ENCODE assay signal across 17 cellular contexts in genomic region chr3:117788499-117788898, GRCh38.
"Had no signal": no experiment of that assay in that cellular context is flagged by ENCODE, and none has a peak within 500 bp of the region (broad histone marks: within the 10 kb centered on the region; RNA-seq: fewer than 3 reads in every experiment).

No MANE protein-coding gene starts in this region.

- ATAC-seq: activated T-cell treated with anti-CD3 and anti-CD28 coated beads, Interleukin-2, amount 50 U/mL, for 4 hours; body of pancreas; esophagus mucosa; stimulated activated naive CD8-positive, alpha-beta T cell treated with anti-CD3 and anti-CD28 coated beads, Interleukin-15, amount 100 ng/mL, for 72 hours; T-cell had no signal

- H3K9me3 Mint-ChIP-seq: stimulated activated naive CD8-positive, alpha-beta T cell treated with anti-CD3 and anti-CD28 coated beads, Interleukin-15, amount 100 ng/mL, for 72 hours; type B pancreatic cell had no signal

- H3K4me1 ChIP-seq: body of pancreas, colonic mucosa, left lung, parathyroid adenoma had no signal

- DNase-seq: activated CD4-positive, alpha-beta memory T cell treated with anti-CD3 and anti-CD28 coated beads for 36 hours; activated effector memory CD4-positive, alpha-beta T cell treated with Interleukin-2 at 50 U/mL for 16 hours; activated naive CD4-positive, alpha-beta T cell treated with anti-CD3 and anti-CD28 coated beads, Interleukin-2, amount 50 U/mL, for 16 hours; activated T-cell treated with anti-CD3 and anti-CD28 coated beads, Interleukin-2, amount 50 U/mL, for 4 hours; colonic mucosa; mammary epithelial cell; naive B cell; sigmoid colon; stimulated activated CD4-positive, alpha-beta T cell treated with anti-CD3 and anti-CD28 coated beads, Interleukin-1b, Interleukin-23, amount 100 ng/mL, for 48 hours; stimulated activated naive CD8-positive, alpha-beta T cell treated with anti-CD3 and anti-CD28 coated beads, Interleukin-15, amount 100 ng/mL, for 72 hours; T-cell; T-helper 9 cell had no signal

- H3K9me3 ChIP-seq: body of pancreas, colonic mucosa, left lung, sigmoid colon had no signal

- H3K36me3 Mint-ChIP-seq: activated CD4-positive, alpha-beta memory T cell treated with anti-CD3 and anti-CD28 coated beads for 36 hours; naive B cell; T-cell; type B pancreatic cell had no signal

- H3K27me3 ChIP-seq: body of pancreas, colonic mucosa, left lung, sigmoid colon had no signal

- H3K27ac Mint-ChIP-seq: activated CD4-positive, alpha-beta memory T cell treated with anti-CD3 and anti-CD28 coated beads for 36 hours; naive B cell; stimulated activated naive CD8-positive, alpha-beta T cell treated with anti-CD3 and anti-CD28 coated beads, Interleukin-15, amount 100 ng/mL, for 72 hours; T-cell; type B pancreatic cell had no signal

- H3K4me3 ChIP-seq: body of pancreas, colonic mucosa, left lung, sigmoid colon had no signal

- H3K36me3 ChIP-seq: colonic mucosa, left lung, sigmoid colon had no signal

- H3K4me3 Mint-ChIP-seq: activated CD4-positive, alpha-beta memory T cell treated with anti-CD3 and anti-CD28 coated beads for 36 hours; activated T-cell treated with anti-CD3 and anti-CD28 coated beads, Interleukin-2, amount 50 U/mL, for 4 hours; naive B cell; stimulated activated naive CD8-positive, alpha-beta T cell treated with anti-CD3 and anti-CD28 coated beads, Interleukin-15, amount 100 ng/mL, for 72 hours; T-cell; type B pancreatic cell had no signal

- H3K27ac ChIP-seq: body of pancreas, colonic mucosa, left lung, parathyroid adenoma, sigmoid colon had no signal

- H3K4me1 Mint-ChIP-seq: naive B cell; stimulated activated naive CD8-positive, alpha-beta T cell treated with anti-CD3 and anti-CD28 coated beads, Interleukin-15, amount 100 ng/mL, for 72 hours; T-cell had no signal

- H3K27me3 Mint-ChIP-seq: activated CD4-positive, alpha-beta memory T cell treated with anti-CD3 and anti-CD28 coated beads for 36 hours; naive B cell; stimulated activated naive CD8-positive, alpha-beta T cell treated with anti-CD3 and anti-CD28 coated beads, Interleukin-15, amount 100 ng/mL, for 72 hours; T-cell; type B pancreatic cell had no signal
